ENCODE assay signal across 38 cellular contexts in the genomic region with DNA sequence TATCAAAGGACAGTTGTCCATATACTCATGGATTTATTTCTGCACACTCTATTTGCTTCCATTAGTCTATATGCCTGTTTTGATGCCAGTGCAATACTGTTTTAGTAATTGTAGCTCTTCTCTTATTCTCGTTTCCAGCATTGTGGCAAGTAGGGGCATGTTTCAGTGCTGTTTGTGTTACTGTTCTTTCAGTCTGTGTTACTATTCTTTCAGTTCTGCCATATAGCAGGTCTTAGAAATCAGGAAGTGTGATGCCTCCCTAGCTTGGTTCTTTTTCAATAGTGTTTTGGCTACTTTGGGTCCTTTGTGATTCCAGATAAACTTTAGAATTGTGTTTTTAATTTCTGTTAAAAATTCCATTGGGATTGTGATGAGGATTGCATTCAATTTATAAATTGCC.
"Had no signal": no experiment of that assay in that cellular context is flagged by ENCODE, and none has a peak within 500 bp of the region (broad histone marks: within the 10 kb centered on the region; RNA-seq: fewer than 3 reads in every experiment).

No MANE protein-coding gene starts in this region.

- H3K36me3 Mint-ChIP-seq: activated CD8-positive, alpha-beta memory T cell treated with anti-CD3 and anti-CD28 coated beads, Interleukin-2, amount 10 ng/mL, durations not matched to agents 7 days and 5 days; activated naive CD4-positive, alpha-beta T cell treated with anti-CD3 and anti-CD28 coated beads, Interleukin-2, amount 10 ng/mL, durations not matched to agents 7 days and 5 days; activated naive CD4-positive, alpha-beta T cell treated with anti-CD3 and anti-CD28 coated beads, Interleukin-2, amount 50 U/mL, for 24 hours; activated naive CD8-positive, alpha-beta T cell; activated naive CD8-positive, alpha-beta T cell treated with anti-CD3 and anti-CD28 coated beads, Interleukin-2, amount 10 ng/mL, durations not matched to agents 7 days and 5 days; brain had no signal

- H3K27ac ChIP-seq: ascending aorta, cardiac muscle cell, VCaP had no signal

- H3K36me3 ChIP-seq: ascending aorta, cardiac muscle cell had no signal

- H3K4me1 ChIP-seq: ascending aorta had no signal

- FAIRE-seq: TTC549 had no signal

- H3K4me1 Mint-ChIP-seq: activated CD4-positive, alpha-beta memory T cell treated with anti-CD3 and anti-CD28 coated beads, Interleukin-2, amount 10 ng/mL, durations not matched to agents 7 days and 5 days; activated CD4-positive, alpha-beta T cell treated with anti-CD3 and anti-CD28 coated beads for 36 hours; activated CD4-positive, alpha-beta T cell treated with anti-CD3 and anti-CD28 coated beads, Interleukin-2, amount 10 ng/mL, durations not matched to agents 7 days and 5 days; activated CD8-positive, alpha-beta memory T cell treated with anti-CD3 and anti-CD28 coated beads, Interleukin-2, amount 10 ng/mL, durations not matched to agents 7 days and 5 days; activated naive CD4-positive, alpha-beta T cell treated with anti-CD3 and anti-CD28 coated beads, Interleukin-2, amount 10 ng/mL, durations not matched to agents 7 days and 5 days; activated naive CD4-positive, alpha-beta T cell treated with anti-CD3 and anti-CD28 coated beads, Interleukin-2, amount 50 U/mL, for 24 hours; activated naive CD8-positive, alpha-beta T cell treated with anti-CD3 and anti-CD28 coated beads, Interleukin-2, amount 10 ng/mL, durations not matched to agents 7 days and 5 days; activated naive CD8-positive, alpha-beta T cell treated with anti-CD3 and anti-CD28 coated beads, Interleukin-2, amount 50 U/mL, for 24 hours; brain; central memory CD8-positive, alpha-beta T cell had no signal

- H3K4me3 Mint-ChIP-seq: activated CD4-positive, alpha-beta memory T cell treated with anti-CD3 and anti-CD28 coated beads, Interleukin-2, amount 10 ng/mL, durations not matched to agents 7 days and 5 days; activated CD4-positive, alpha-beta T cell treated with anti-CD3 and anti-CD28 coated beads for 36 hours; activated CD4-positive, alpha-beta T cell treated with anti-CD3 and anti-CD28 coated beads, Interleukin-2, amount 10 ng/mL, durations not matched to agents 7 days and 5 days; activated CD8-positive, alpha-beta memory T cell treated with anti-CD3 and anti-CD28 coated beads, Interleukin-2, amount 10 ng/mL, durations not matched to agents 7 days and 5 days; activated CD8-positive, alpha-beta T cell treated with anti-CD3 and anti-CD28 coated beads, Interleukin-2, amount 10 ng/mL, durations not matched to agents 7 days and 5 days; activated naive CD4-positive, alpha-beta T cell treated with anti-CD3 and anti-CD28 coated beads, Interleukin-2, amount 10 ng/mL, durations not matched to agents 7 days and 5 days; activated naive CD4-positive, alpha-beta T cell treated with anti-CD3 and anti-CD28 coated beads, Interleukin-2, amount 50 U/mL, for 24 hours; activated naive CD8-positive, alpha-beta T cell; activated naive CD8-positive, alpha-beta T cell treated with anti-CD3 and anti-CD28 coated beads, Interleukin-2, amount 10 ng/mL, durations not matched to agents 7 days and 5 days; activated naive CD8-positive, alpha-beta T cell treated with anti-CD3 and anti-CD28 coated beads, Interleukin-2, amount 50 U/mL, for 24 hours; activated T-cell treated with anti-CD3 and anti-CD28 coated beads, Interleukin-2, amount 50 U/mL, for 24 hours; brain; central memory CD8-positive, alpha-beta T cell; T-helper 1 cell treated with Interleukin-12 subunit alpha and Interleukin-12 subunit beta and Interleukin-4 antibody, amounts not matched to agents 30 μg/mL and 1 μg/mL, for 36 hours; T-helper 2 cell treated with Interferon-gamma antibody and Interleukin-4, amounts not matched to agents 5 μg/mL and 100 μg/mL, for 36 hours had no signal

- H3K27ac Mint-ChIP-seq: activated CD4-positive, alpha-beta memory T cell treated with anti-CD3 and anti-CD28 coated beads, Interleukin-2, amount 10 ng/mL, durations not matched to agents 7 days and 5 days; activated CD4-positive, alpha-beta T cell treated with anti-CD3 and anti-CD28 coated beads for 36 hours; activated CD4-positive, alpha-beta T cell treated with anti-CD3 and anti-CD28 coated beads, Interleukin-2, amount 10 ng/mL, durations not matched to agents 7 days and 5 days; activated CD8-positive, alpha-beta memory T cell treated with anti-CD3 and anti-CD28 coated beads, Interleukin-2, amount 10 ng/mL, durations not matched to agents 7 days and 5 days; activated CD8-positive, alpha-beta T cell treated with anti-CD3 and anti-CD28 coated beads, Interleukin-2, amount 10 ng/mL, durations not matched to agents 7 days and 5 days; activated naive CD4-positive, alpha-beta T cell treated with anti-CD3 and anti-CD28 coated beads, Interleukin-2, amount 10 ng/mL, durations not matched to agents 7 days and 5 days; activated naive CD4-positive, alpha-beta T cell treated with anti-CD3 and anti-CD28 coated beads, Interleukin-2, amount 50 U/mL, for 24 hours; activated naive CD8-positive, alpha-beta T cell; activated naive CD8-positive, alpha-beta T cell treated with anti-CD3 and anti-CD28 coated beads, Interleukin-2, amount 10 ng/mL, durations not matched to agents 7 days and 5 days; activated naive CD8-positive, alpha-beta T cell treated with anti-CD3 and anti-CD28 coated beads, Interleukin-2, amount 50 U/mL, for 24 hours; activated T-cell treated with anti-CD3 and anti-CD28 coated beads, Interleukin-2, amount 50 U/mL, for 24 hours; activated T-helper 2 cell treated with anti-CD3 and anti-CD28 coated beads, Interferon-gamma antibody, Interleukin-2, Interleukin-4, amounts not matched to agents 10 μg/mL and 5 μg/mL and 100 μg/mL, durations not matched to agents 14 hours and 24 hours and 36 hours; brain; T-helper 1 cell treated with Interleukin-12 subunit alpha and Interleukin-12 subunit beta and Interleukin-4 antibody, amounts not matched to agents 30 μg/mL and 1 μg/mL, for 36 hours; T-helper 2 cell treated with Interferon-gamma antibody and Interleukin-4, amounts not matched to agents 5 μg/mL and 100 μg/mL, for 36 hours had no signal

- H3K4me3 ChIP-seq: ascending aorta, cardiac muscle cell had no signal

- H3K27me3 Mint-ChIP-seq: activated CD4-positive, alpha-beta memory T cell treated with anti-CD3 and anti-CD28 coated beads, Interleukin-2, amount 10 ng/mL, durations not matched to agents 7 days and 5 days; activated CD4-positive, alpha-beta T cell treated with anti-CD3 and anti-CD28 coated beads for 36 hours; activated CD4-positive, alpha-beta T cell treated with anti-CD3 and anti-CD28 coated beads, Interleukin-2, amount 10 ng/mL, durations not matched to agents 7 days and 5 days; activated CD8-positive, alpha-beta memory T cell treated with anti-CD3 and anti-CD28 coated beads, Interleukin-2, amount 10 ng/mL, durations not matched to agents 7 days and 5 days; activated naive CD4-positive, alpha-beta T cell treated with anti-CD3 and anti-CD28 coated beads, Interleukin-2, amount 10 ng/mL, durations not matched to agents 7 days and 5 days; activated naive CD4-positive, alpha-beta T cell treated with anti-CD3 and anti-CD28 coated beads, Interleukin-2, amount 50 U/mL, for 24 hours; activated naive CD8-positive, alpha-beta T cell; activated naive CD8-positive, alpha-beta T cell treated with anti-CD3 and anti-CD28 coated beads, Interleukin-2, amount 10 ng/mL, durations not matched to agents 7 days and 5 days; activated naive CD8-positive, alpha-beta T cell treated with anti-CD3 and anti-CD28 coated beads, Interleukin-2, amount 50 U/mL, for 24 hours; activated T-cell treated with anti-CD3 and anti-CD28 coated beads, Interleukin-2, amount 50 U/mL, for 24 hours; brain; central memory CD8-positive, alpha-beta T cell had no signal

- H3K27me3 ChIP-seq: ascending aorta, cardiac muscle cell had no signal

- DNase-seq: activated CD4-positive, alpha-beta memory T cell treated with anti-CD3 and anti-CD28 coated beads, Interleukin-2, amount 10 ng/mL, durations not matched to agents 7 days and 5 days; activated CD4-positive, alpha-beta T cell treated with anti-CD3 and anti-CD28 coated beads for 1 hour; activated CD4-positive, alpha-beta T cell treated with anti-CD3 and anti-CD28 coated beads for 36 hours; activated CD4-positive, alpha-beta T cell treated with anti-CD3 and anti-CD28 coated beads for 48 hours; activated CD4-positive, alpha-beta T cell treated with anti-CD3 and anti-CD28 coated beads, Interleukin-2, amount 10 ng/mL, durations not matched to agents 7 days and 5 days; activated CD4-positive, alpha-beta T cell treated with anti-CD3 and anti-CD28 coated beads, Interleukin-2, amount 50 U/mL, for 48 hours; activated CD4-positive, CD25-positive, alpha-beta regulatory T cell; activated CD8-positive, alpha-beta memory T cell treated with anti-CD3 and anti-CD28 coated beads for 24 hours; activated CD8-positive, alpha-beta memory T cell treated with anti-CD3 and anti-CD28 coated beads, Interleukin-2, amount 10 ng/mL, durations not matched to agents 7 days and 5 days; activated CD8-positive, alpha-beta memory T cell treated with anti-CD3 and anti-CD28 coated beads, Interleukin-2, amount 50 U/mL, for 48 hours; activated CD8-positive, alpha-beta T cell treated with anti-CD3 and anti-CD28 coated beads, Interleukin-2, amount 10 ng/mL, durations not matched to agents 7 days and 5 days; activated effector memory CD4-positive, alpha-beta T cell treated with Interleukin-2 at 50 U/mL for 16 hours; activated gamma-delta T cell; activated naive CD4-positive, alpha-beta T cell treated with anti-CD3 and anti-CD28 coated beads, Interleukin-2, amount 10 ng/mL, durations not matched to agents 7 days and 5 days; activated naive CD4-positive, alpha-beta T cell treated with Interleukin-2 at 50 U/mL for 16 hours; activated naive CD8-positive, alpha-beta T cell treated with anti-CD3 and anti-CD28 coated beads, Interleukin-2, amount 10 ng/mL, durations not matched to agents 7 days and 5 days; activated naive CD8-positive, alpha-beta T cell treated with anti-CD3 and anti-CD28 coated beads, Interleukin-2, amount 50 U/mL, for 24 hours; activated T-cell treated with anti-CD3 and anti-CD28 coated beads, Interleukin-2, amount 50 U/mL, for 24 hours; activated T-cell treated with anti-CD3 and anti-CD28 coated beads, Interleukin-2, amount 50 U/mL, for 48 hours; amygdala; anterior cingulate cortex; caudate nucleus; cerebellar nuclear complex; T-helper 1 cell; T-helper 2 cell; T-helper 9 cell had no signal

- ATAC-seq: activated CD4-positive, alpha-beta T cell treated with anti-CD3 and anti-CD28 coated beads for 36 hours; activated CD4-positive, CD25-positive, alpha-beta regulatory T cell treated with anti-CD3 and anti-CD28 coated beads, Interleukin-2, amount 50 U/mL, for 24 hours; activated CD8-positive, alpha-beta memory T cell treated with anti-CD3 and anti-CD28 coated beads, Interleukin-2, amount 10 ng/mL, durations not matched to agents 7 days and 5 days; activated CD8-positive, alpha-beta T cell treated with anti-CD3 and anti-CD28 coated beads, Interleukin-2, amount 10 ng/mL, durations not matched to agents 7 days and 5 days; activated naive CD8-positive, alpha-beta T cell treated with anti-CD3 and anti-CD28 coated beads, Interleukin-2, amount 50 U/mL, for 24 hours had no signal
